In genomic region chr16:20898938-20899502, GRCh38 we compare ENCODE assay signal across 8 cellular contexts. TPM values are rescaled to one million over a fixed set of nuclear protein-coding genes. Genes with fewer than 3 reads are reported as not detected.
DNase-seq lines count a peak whose midpoint lies in the region; ATAC-seq and TF ChIP-seq lines count a peak whose summit lies in the region.

No MANE protein-coding gene starts in this region.

- WGBS in lung, 2 donors = 38 to 54% methylated on average over 8 of the region's 8 CpGs

- H3K27ac ChIP-seq in right atrium auricular region (peak overlapping the region; percentile 96 to 99), brain microvascular endothelial cell (peak overlapping the region; percentile 97), lung (ENCODE audit: low read depth in 1 of 2, low read length in 1 of 2) (peak overlapping the region; percentile 92 to 99)

- DNase-seq in right atrium auricular region (ENCODE audit: low spot score) (no peak), Right ventricle myocardium superior (no peak), brain microvascular endothelial cell (peak; percentile 50), lung (ENCODE audit: low spot score) (no peak), SKM-1 (lab: John Stamatoyannopoulos, UW; ENCODE audit: unreplicated experiment) (no peak), SHP77 (lab: John Stamatoyannopoulos, UW) (no peak), DMS79 treated with DMSO at 0.1 percent for 48 hours (lab: John Stamatoyannopoulos, UW) (no peak), SW480 (ENCODE audit: low spot score) (no peak)

- intact Hi-C loops in Right ventricle myocardium superior (cut with DNase I) = no loop called here

- ATAC-seq in Right ventricle myocardium superior (ENCODE audit: poor library complexity) = no peak
- no peak for ATAC-seq in lung (ENCODE audit: insufficient read depth, low FRiP score)

- H3K4me3 ChIP-seq in right atrium auricular region (peak overlapping the region; percentile 68 to 89), brain microvascular endothelial cell (ENCODE audit: low read depth, low read length) (peak overlapping the region; percentile 92), lung (no peak overlapping the region)

- in situ Hi-C loops in brain microvascular endothelial cell (cut with HindIII; ENCODE audit: low pct_ligation_motif_present, low sequenced_read_pairs) = no loop called here

- no peaks in the 10 kb centered on the region for H3K27me3 ChIP-seq in right atrium auricular region
- H3K27me3 ChIP-seq in brain microvascular endothelial cell (replicated peaks) = no peaks in the 10 kb centered on the region
- no peaks in the 10 kb centered on the region for H3K27me3 ChIP-seq in lung (ENCODE audit: control insufficient read depth, insufficient read depth)

- TF ChIP-seq CTCF in right atrium auricular region (IDR thresholded peaks at IDR 0.05) (no peak), brain microvascular endothelial cell (IDR thresholded peaks at IDR 0.05; ENCODE audit: low read depth, low read length, missing control alignments) (no peak), lung (IDR thresholded peaks at IDR 0.05; ENCODE audit: control extremely low read depth, extremely low read depth) (no peak)

- H3K36me3 ChIP-seq in right atrium auricular region (peaks cover 9% of the 10 kb centered on the region), brain microvascular endothelial cell (replicated peaks) (peaks cover 6% of the 10 kb centered on the region), lung (ENCODE audit: control insufficient read depth in 2 of 2, insufficient read depth in 2 of 2, low read length in 2 of 2) (peaks cover 8% of the 10 kb centered on the region in 2 donors)

- H3K4me1 ChIP-seq in right atrium auricular region (peaks cover 0 to 63% of the 10 kb centered on the region in 2 donors), lung (ENCODE audit: control insufficient read depth in 2 of 2, insufficient read depth in 2 of 2, low read length in 2 of 2) (peaks cover 13 to 28% of the 10 kb centered on the region in 2 donors)

- H3K9me3 ChIP-seq in right atrium auricular region (no peaks in the 10 kb centered on the region), lung (ENCODE audit: control insufficient read depth in 2 of 2, insufficient read depth in 1 of 2, low read length in 1 of 2) (no peaks in the 10 kb centered on the region)

RNA-seq across cellular contexts. Expression of gene DCUN1D3, which starts 1.1 kb away (rescaled TPM):
- total RNA-seq in right atrium auricular region = 10 to 100 TPM in 1 of 2 donors, 1 to 10 TPM in 1; 10.0 to 13.4 TPM
- total RNA-seq in Right ventricle myocardium superior = 14.6 TPM
- 10 to 100 TPM; 12.2 to 27.8 TPM for total RNA-seq in lung
- polyA plus RNA-seq in lung = 1 to 10 TPM; 6.1 to 6.6 TPM

RNA-seq across cellular contexts. Expression of gene LYRM1, which starts 1.6 kb away (rescaled TPM):
- total RNA-seq in right atrium auricular region (10 to 100 TPM; 54.2 to 58.7 TPM), Right ventricle myocardium superior (49.8 TPM), lung (10 to 100 TPM; 27.8 to 29.8 TPM)
- 10 to 100 TPM; 32.5 to 50.5 TPM for polyA plus RNA-seq in lung
